In genomic region chr16:11296706-11297491, GRCh38 we compare ENCODE assay signal across 10 cellular contexts. TPM values are rescaled to one million over a fixed set of nuclear protein-coding genes. Genes with fewer than 3 reads are reported as not detected.
DNase-seq lines count a peak whose midpoint lies in the region; ATAC-seq and TF ChIP-seq lines count a peak whose summit lies in the region.
"Had no signal": no experiment of that assay in that cellular context is flagged by ENCODE, and none has a peak within 500 bp of the region (broad histone marks: within the 10 kb centered on the region; RNA-seq: fewer than 3 reads in every experiment).

No MANE protein-coding gene starts in this region.

- H3K4me1 Mint-ChIP-seq in progenitor cell of endocrine pancreas (ENCODE audit: low read depth) (peaks cover 26% of the 10 kb centered on the region), endothelial cell (ENCODE audit: unreplicated experiment) (peaks cover 3% of the 10 kb centered on the region)

- no peak for TF ChIP-seq CTCF in coronary artery (IDR thresholded peaks at IDR 0.05)
- no peak for TF ChIP-seq CTCF in progenitor cell of endocrine pancreas (IDR thresholded peaks at IDR 0.05; ENCODE audit: unreplicated experiment)
- TF ChIP-seq CTCF in A673 (conservative IDR thresholded peaks at IDR 0.05; ENCODE audit: low read depth, low read length): no peak
- TF ChIP-seq CTCF in endothelial cell (IDR thresholded peaks at IDR 0.05; ENCODE audit: unreplicated experiment): no peak

- BruUV-seq in A673 (replicated peaks; lab: Mats Ljungman, UMichigan): no TSS peak

- H3K27me3 ChIP-seq in A673 (replicated peaks; ENCODE audit: insufficient read depth, low read depth, low read length, poor library complexity): no peaks in the 10 kb centered on the region
- H3K27me3 ChIP-seq: neutrophil had no signal

- no peak overlapping the region for H3K4me3 Mint-ChIP-seq in progenitor cell of endocrine pancreas (ENCODE audit: low read depth)
- no peak overlapping the region for H3K4me3 Mint-ChIP-seq in endothelial cell (ENCODE audit: unreplicated experiment)

- no peak for DNase-seq in coronary artery (ENCODE audit: low spot score)
- no peak for DNase-seq in progenitor cell of endocrine pancreas (ENCODE audit: low spot score, unreplicated experiment)
- DNase-seq in NK-92 (lab: John Stamatoyannopoulos, UW; ENCODE audit: unreplicated experiment): no peak
- no peak for DNase-seq in cerebellar nuclear complex (lab: John Stamatoyannopoulos, UW)
- no peak for DNase-seq in A673 (ENCODE audit: low spot score)
- no peak for DNase-seq in endothelial cell (ENCODE audit: low spot score)

- H3K27ac ChIP-seq in coronary artery (no peak overlapping the region), A673 (ENCODE audit: low read depth, low read length, poor library complexity, severe bottlenecking) (no peak overlapping the region)

- H3K27me3 Mint-ChIP-seq in progenitor cell of endocrine pancreas (no peaks in the 10 kb centered on the region), endothelial cell (ENCODE audit: unreplicated experiment) (peaks cover 4% of the 10 kb centered on the region)

- CTCF ChIA-PET in A673 (lab: Charles Lee): no interaction called here

- H3K4me1 ChIP-seq in A673 (ENCODE audit: insufficient read depth, low read length, poor library complexity, severe bottlenecking): no peaks in the 10 kb centered on the region

- H3K9me3 Mint-ChIP-seq in progenitor cell of endocrine pancreas (ENCODE audit: low read depth): no peaks in the 10 kb centered on the region
- H3K9me3 Mint-ChIP-seq in endothelial cell (ENCODE audit: unreplicated experiment): no peaks in the 10 kb centered on the region

- no peaks in the 10 kb centered on the region for H3K36me3 ChIP-seq in A673 (ENCODE audit: insufficient read depth, low read length, poor library complexity, severe bottlenecking)
- H3K36me3 ChIP-seq: neutrophil had no signal

- H3K27ac Mint-ChIP-seq in progenitor cell of endocrine pancreas: peak overlapping the region; percentile 81
- no peak overlapping the region for H3K27ac Mint-ChIP-seq in endothelial cell (ENCODE audit: unreplicated experiment)

- intact Hi-C loops in A673 (cut with micrococcal nuclease; ENCODE audit: unreplicated experiment): no loop called here

- H3K36me3 Mint-ChIP-seq in progenitor cell of endocrine pancreas (ENCODE audit: insufficient read depth) (no peaks in the 10 kb centered on the region), endothelial cell (ENCODE audit: low read depth, unreplicated experiment) (no peaks in the 10 kb centered on the region)

- H3K4me3 ChIP-seq in coronary artery (peak overlapping the region; percentile 57), A673 (ENCODE audit: low read depth, low read length, poor library complexity, severe bottlenecking) (no peak overlapping the region)

- ATAC-seq in GM18907 (IDR thresholded peaks at IDR 0.05; ENCODE audit: unreplicated experiment) (peak; percentile 12), HG03342 (IDR thresholded peaks at IDR 0.05; ENCODE audit: unreplicated experiment) (peak; percentile 9)
- ATAC-seq: HCT116 had no signal

- no peaks in the 10 kb centered on the region for H3K9me3 ChIP-seq in A673 (ENCODE audit: low read depth, low read length, poor library complexity, severe bottlenecking)
- H3K9me3 ChIP-seq: neutrophil had no signal

- POLR2A ChIA-PET in A673 (lab: Charles Lee; ENCODE audit: low non-redundant PET): no interaction called here

RNA-seq across cellular contexts. Expression of gene PRM1, which starts 15.8 kb away (rescaled TPM):
- total RNA-seq in progenitor cell of endocrine pancreas (not detected in 2 replicates), A673 (2021) (not detected in 2 replicates), endothelial cell (ENCODE audit: unreplicated experiment) (not detected)

RNA-seq across cellular contexts. Expression of gene PRM2, which starts 20.6 kb away (rescaled TPM):
- total RNA-seq in progenitor cell of endocrine pancreas (not detected in 2 replicates), A673 (2021) (not detected in 2 replicates), endothelial cell (ENCODE audit: unreplicated experiment) (not detected)

RNA-seq across cellular contexts. Expression of gene PRM3, which starts 23.5 kb away (rescaled TPM):
- not detected in 2 replicates for total RNA-seq in progenitor cell of endocrine pancreas
- total RNA-seq in A673 (2021): not detected in 2 replicates
- not detected for total RNA-seq in endothelial cell (ENCODE audit: unreplicated experiment)

RNA-seq across cellular contexts. Expression of gene TNP2, which starts 27.8 kb away (rescaled TPM):
- not detected in 2 replicates for total RNA-seq in progenitor cell of endocrine pancreas
- total RNA-seq in A673 (2021): not detected in 2 replicates
- not detected for total RNA-seq in endothelial cell (ENCODE audit: unreplicated experiment)

RNA-seq across cellular contexts. Expression of gene SOCS1, which starts 40.9 kb away (rescaled TPM):
- total RNA-seq in progenitor cell of endocrine pancreas: 6.6 and 6.8 TPM in 2 replicates
- 2.3 and 2.6 TPM in 2 replicates for total RNA-seq in A673 (2021)
- 7.4 TPM for total RNA-seq in endothelial cell (ENCODE audit: unreplicated experiment)
